15 cellular contexts compared by ENCODE assay signal in the genomic region with DNA sequence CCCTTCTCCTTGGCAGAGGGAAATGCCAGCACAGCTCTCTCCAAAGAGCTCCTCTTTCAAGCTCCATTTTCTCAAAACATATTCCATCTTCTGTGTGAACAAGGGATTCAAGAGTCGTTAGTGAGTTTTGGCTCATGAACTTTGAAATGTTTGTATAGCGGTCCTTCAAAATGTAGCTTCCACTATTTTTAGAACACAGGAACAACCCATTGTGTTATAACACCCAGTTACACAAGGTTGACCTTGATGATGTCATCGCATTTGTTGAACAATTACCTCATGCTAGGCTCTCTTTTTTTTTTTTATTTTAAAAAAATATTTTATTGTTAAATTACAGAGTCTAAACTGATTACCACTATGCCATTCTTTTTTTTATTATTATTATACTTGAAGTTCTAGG.
"Had no signal": no experiment of that assay in that cellular context is flagged by ENCODE, and none has a peak within 500 bp of the region (broad histone marks: within the 10 kb centered on the region; RNA-seq: fewer than 3 reads in every experiment).

No MANE protein-coding gene starts in this region.

- H3K36me3 ChIP-seq: cardiac muscle cell, colonic mucosa, neural progenitor cell, pancreas, tibial artery, vagina had no signal

- DNase-seq: activated CD4-positive, alpha-beta memory T cell treated with anti-CD3 and anti-CD28 coated beads for 36 hours; activated CD4-positive, alpha-beta T cell treated with anti-CD3 and anti-CD28 coated beads for 1 hour; activated gamma-delta T cell treated with Interleukin-2 at 50 U/mL for 16 hours; activated naive CD8-positive, alpha-beta T cell treated with anti-CD3 and anti-CD28 coated beads for 36 hours; activated T-cell treated with anti-CD3 and anti-CD28 coated beads, Interleukin-2, amount 50 U/mL, for 48 hours; anterior cingulate cortex; colonic mucosa; effector memory CD4-positive, alpha-beta T cell; pancreas; tibial artery had no signal

- FAIRE-seq: pancreas had no signal

- H3K27me3 ChIP-seq: cardiac muscle cell, colonic mucosa, neural progenitor cell, pancreas, tibial artery, vagina had no signal

- H3K4me2 ChIP-seq: neural progenitor cell had no signal

- H2AFZ ChIP-seq: neural progenitor cell had no signal

- H3K9me3 ChIP-seq: colonic mucosa, pancreas, tibial artery, vagina had no signal

- H3K27ac ChIP-seq: cardiac muscle cell, colonic mucosa, epithelial cell of prostate, neural progenitor cell, pancreas, skin epidermis, tibial artery, vagina had no signal

- H3K9ac ChIP-seq: neural progenitor cell had no signal

- H3K4me1 ChIP-seq: colonic mucosa, pancreas, vagina had no signal

- H3K4me3 ChIP-seq: cardiac muscle cell, colonic mucosa, neural progenitor cell, pancreas, skin epidermis, tibial artery, vagina had no signal
